ENCODE assay signal across 22 cellular contexts in the genomic region with DNA sequence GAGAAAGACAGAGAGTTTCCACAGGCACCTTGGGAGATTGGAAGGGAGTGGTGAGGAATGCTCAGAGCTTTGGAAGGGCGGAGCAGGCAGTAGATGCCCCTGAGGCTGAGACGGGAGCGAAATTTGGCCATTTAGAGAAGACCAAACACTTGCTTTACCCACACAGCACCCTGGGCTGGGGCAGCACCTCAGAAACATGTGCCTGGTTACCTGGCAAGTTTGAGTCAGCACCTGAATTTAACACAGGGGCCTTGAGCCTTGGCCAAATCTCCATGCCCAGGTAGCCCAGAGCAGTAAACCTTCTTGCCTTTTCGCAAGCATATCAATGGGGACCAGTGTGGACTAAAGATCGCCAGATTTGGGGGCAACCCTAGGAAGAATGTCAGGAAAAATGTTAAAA.
"Had no signal": no experiment of that assay in that cellular context is flagged by ENCODE, and none has a peak within 500 bp of the region (broad histone marks: within the 10 kb centered on the region; RNA-seq: fewer than 3 reads in every experiment).

No MANE protein-coding gene starts in this region.

- DNase-seq: dermis blood vessel endothelial cell; dorsolateral prefrontal cortex; effector CD4-positive, alpha-beta T cell; effector memory CD4-positive, alpha-beta T cell; foreskin keratinocyte; heart left ventricle; hippocampal formation; left cardiac atrium; left lung; left ventricle myocardium superior; lower lobe of right lung; mesenchymal stem cell; mucosa of descending colon; naive B cell; naive thymus-derived CD8-positive, alpha-beta T cell had no signal

- H3K36me3 ChIP-seq: esophagus muscularis mucosa, gastroesophageal sphincter, heart left ventricle, left lung, lower lobe of right lung had no signal

- H3K9me3 ChIP-seq: esophagus muscularis mucosa, gastroesophageal sphincter, heart left ventricle, left lung, lower lobe of right lung, mucosa of descending colon had no signal

- H3K4me3 ChIP-seq: coronary artery, dorsolateral prefrontal cortex, esophagus muscularis mucosa, gastroesophageal sphincter, heart left ventricle, left lung, lower lobe of right lung, mucosa of descending colon had no signal

- FAIRE-seq: endothelial cell of umbilical vein, frontal cortex, islet of Langerhans, keratinocyte had no signal

- H3K27ac ChIP-seq: coronary artery, dorsolateral prefrontal cortex, esophagus muscularis mucosa, foreskin keratinocyte, gastroesophageal sphincter, heart left ventricle, left lung, lower lobe of right lung had no signal

- ATAC-seq: foreskin keratinocyte; gastroesophageal sphincter; heart left ventricle; left cardiac atrium; left lung; left ventricle myocardium superior; lower lobe of right lung; mucosa of descending colon; naive thymus-derived CD8-positive, alpha-beta T cell had no signal

- H3K4me1 ChIP-seq: foreskin keratinocyte, left lung, lower lobe of right lung had no signal
